ENCODE assay signal across 13 cellular contexts in the genomic region with DNA sequence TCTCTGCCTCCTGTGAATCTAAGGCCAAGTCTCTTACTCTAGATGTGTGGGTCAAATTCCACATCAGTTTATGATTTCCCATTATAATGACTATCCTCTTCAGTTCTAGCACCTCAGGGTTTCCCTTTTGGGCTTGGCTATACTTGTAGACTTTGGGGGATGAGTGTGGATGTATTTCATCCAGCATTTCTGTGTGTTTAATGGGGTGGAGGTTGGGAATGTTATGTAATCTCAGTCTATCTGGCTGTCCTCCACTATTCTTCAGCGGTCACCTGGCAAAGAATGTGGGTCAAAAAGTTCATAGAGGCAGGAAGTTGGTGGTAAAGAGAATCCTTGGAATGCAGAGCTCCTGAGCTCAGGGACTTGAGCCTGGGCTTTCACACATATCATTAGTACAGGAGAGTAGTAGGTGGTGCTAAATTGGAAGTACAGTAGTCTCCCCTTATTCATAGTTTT.
DNase-seq lines count a peak whose midpoint lies in the region; ATAC-seq and TF ChIP-seq lines count a peak whose summit lies in the region.
"Had no signal": no experiment of that assay in that cellular context is flagged by ENCODE, and none has a peak within 500 bp of the region (broad histone marks: within the 10 kb centered on the region; RNA-seq: fewer than 3 reads in every experiment).

No MANE protein-coding gene starts in this region.

- no peak; the same call in 1 of the 2 replicates for ATAC-seq in WTC11
- peak; percentile 96 for ATAC-seq in upper lobe of right lung
- no peak for ATAC-seq in HG03439 (IDR thresholded peaks at IDR 0.05; ENCODE audit: unreplicated experiment)
- ATAC-seq in GM18498 (IDR thresholded peaks at IDR 0.05; ENCODE audit: unreplicated experiment): no peak
- ATAC-seq: activated CD8-positive, alpha-beta memory T cell treated with anti-CD3 and anti-CD28 coated beads, Interleukin-2, amount 10 ng/mL, durations not matched to agents 7 days and 5 days had no signal

- peak overlapping the region; percentile 27; the same call in 1 of the 2 replicates for H3K27ac Mint-ChIP-seq in WTC11
- H3K27ac Mint-ChIP-seq: activated CD8-positive, alpha-beta memory T cell treated with anti-CD3 and anti-CD28 coated beads, Interleukin-2, amount 10 ng/mL, durations not matched to agents 7 days and 5 days; activated naive CD8-positive, alpha-beta T cell treated with anti-CD3 and anti-CD28 coated beads for 36 hours had no signal

- intact Hi-C loops in upper lobe of right lung (cut with DNase I): no loop called here

- H3K36me3 Mint-ChIP-seq in WTC11: peaks cover 41% of the 10 kb centered on the region
- H3K36me3 Mint-ChIP-seq: activated CD8-positive, alpha-beta memory T cell treated with anti-CD3 and anti-CD28 coated beads, Interleukin-2, amount 10 ng/mL, durations not matched to agents 7 days and 5 days; activated naive CD8-positive, alpha-beta T cell treated with anti-CD3 and anti-CD28 coated beads for 36 hours had no signal

- CTCF ChIA-PET in WTC11 (lab: Charles Lee): interaction anchor here (0.6 to 1.4 kb wide), 3 partner anchors 30 to 76 kb away, joined by 3 to 5 read pairs (median 4); no protein-coding TSS in a partner anchor

- H3K27ac ChIP-seq in upper lobe of right lung (no peak overlapping the region), right atrium auricular region (no peak overlapping the region)
- H3K27ac ChIP-seq: KMS-11, psoas muscle had no signal

- H3K36me3 ChIP-seq in kidney epithelial cell (ENCODE audit: control insufficient read depth, insufficient read depth, low read length): no peaks in the 10 kb centered on the region
- no peaks in the 10 kb centered on the region for H3K36me3 ChIP-seq in upper lobe of right lung
- no peaks in the 10 kb centered on the region for H3K36me3 ChIP-seq in right atrium auricular region

- no peak for TF ChIP-seq CTCF in WTC11 (IDR thresholded peaks at IDR 0.05)
- no peak for TF ChIP-seq CTCF in kidney epithelial cell (IDR thresholded peaks at IDR 0.05; ENCODE audit: insufficient read depth, low read length, poor library complexity, severe bottlenecking)
- no peak for TF ChIP-seq CTCF in upper lobe of right lung (IDR thresholded peaks at IDR 0.05)
- TF ChIP-seq CTCF in right atrium auricular region (IDR thresholded peaks at IDR 0.05): no peak

- H3K4me1 Mint-ChIP-seq in WTC11: peaks cover 14% of the 10 kb centered on the region
- H3K4me1 Mint-ChIP-seq: activated CD8-positive, alpha-beta memory T cell treated with anti-CD3 and anti-CD28 coated beads, Interleukin-2, amount 10 ng/mL, durations not matched to agents 7 days and 5 days had no signal

- H3K27me3 ChIP-seq in kidney epithelial cell (ENCODE audit: control insufficient read depth, insufficient read depth, low read length) (no peaks in the 10 kb centered on the region), upper lobe of right lung (no peaks in the 10 kb centered on the region), right atrium auricular region (no peaks in the 10 kb centered on the region)

- H3K9me3 ChIP-seq in upper lobe of right lung (no peaks in the 10 kb centered on the region), right atrium auricular region (peaks cover 0 to 13% of the 10 kb centered on the region in 2 donors)

- no peak overlapping the region for H3K4me3 Mint-ChIP-seq in WTC11
- H3K4me3 Mint-ChIP-seq: activated CD8-positive, alpha-beta memory T cell treated with anti-CD3 and anti-CD28 coated beads, Interleukin-2, amount 10 ng/mL, durations not matched to agents 7 days and 5 days; activated naive CD8-positive, alpha-beta T cell treated with anti-CD3 and anti-CD28 coated beads for 36 hours had no signal

- DNase-seq in HT1080 (ENCODE audit: low read depth) (peak; percentile 96), WTC11 (ENCODE audit: low spot score) (no peak), kidney epithelial cell (ENCODE audit: low read depth) (peak; percentile 69), upper lobe of right lung (no peak), right atrium auricular region (ENCODE audit: low spot score) (no peak)
- DNase-seq: activated CD8-positive, alpha-beta memory T cell treated with anti-CD3 and anti-CD28 coated beads, Interleukin-2, amount 10 ng/mL, durations not matched to agents 7 days and 5 days; activated naive CD8-positive, alpha-beta T cell treated with anti-CD3 and anti-CD28 coated beads for 36 hours; effector memory CD4-positive, alpha-beta T cell; NCI-H1930; psoas muscle had no signal

- peaks cover 47% of the 10 kb centered on the region for H3K9me3 Mint-ChIP-seq in WTC11
- H3K9me3 Mint-ChIP-seq: activated naive CD8-positive, alpha-beta T cell treated with anti-CD3 and anti-CD28 coated beads for 36 hours had no signal

- H3K27me3 Mint-ChIP-seq in WTC11 (ENCODE audit: low read depth): no peaks in the 10 kb centered on the region

- POLR2A ChIA-PET in WTC11 (lab: Charles Lee): no interaction called here

- H3K4me3 ChIP-seq in kidney epithelial cell (ENCODE audit: low read depth, low read length) (no peak overlapping the region), upper lobe of right lung (no peak overlapping the region), right atrium auricular region (no peak overlapping the region)
- H3K4me3 ChIP-seq: psoas muscle had no signal

- H3K4me1 ChIP-seq in upper lobe of right lung: no peaks in the 10 kb centered on the region
- peaks cover 0 to 5% of the 10 kb centered on the region in 2 donors for H3K4me1 ChIP-seq in right atrium auricular region

TF ChIP-seq in WTC11, 78 proteins besides CTCF, POLR2A, EP300 and RAD21 (continues in another document):
- TF ChIP-seq, protein P1, sequence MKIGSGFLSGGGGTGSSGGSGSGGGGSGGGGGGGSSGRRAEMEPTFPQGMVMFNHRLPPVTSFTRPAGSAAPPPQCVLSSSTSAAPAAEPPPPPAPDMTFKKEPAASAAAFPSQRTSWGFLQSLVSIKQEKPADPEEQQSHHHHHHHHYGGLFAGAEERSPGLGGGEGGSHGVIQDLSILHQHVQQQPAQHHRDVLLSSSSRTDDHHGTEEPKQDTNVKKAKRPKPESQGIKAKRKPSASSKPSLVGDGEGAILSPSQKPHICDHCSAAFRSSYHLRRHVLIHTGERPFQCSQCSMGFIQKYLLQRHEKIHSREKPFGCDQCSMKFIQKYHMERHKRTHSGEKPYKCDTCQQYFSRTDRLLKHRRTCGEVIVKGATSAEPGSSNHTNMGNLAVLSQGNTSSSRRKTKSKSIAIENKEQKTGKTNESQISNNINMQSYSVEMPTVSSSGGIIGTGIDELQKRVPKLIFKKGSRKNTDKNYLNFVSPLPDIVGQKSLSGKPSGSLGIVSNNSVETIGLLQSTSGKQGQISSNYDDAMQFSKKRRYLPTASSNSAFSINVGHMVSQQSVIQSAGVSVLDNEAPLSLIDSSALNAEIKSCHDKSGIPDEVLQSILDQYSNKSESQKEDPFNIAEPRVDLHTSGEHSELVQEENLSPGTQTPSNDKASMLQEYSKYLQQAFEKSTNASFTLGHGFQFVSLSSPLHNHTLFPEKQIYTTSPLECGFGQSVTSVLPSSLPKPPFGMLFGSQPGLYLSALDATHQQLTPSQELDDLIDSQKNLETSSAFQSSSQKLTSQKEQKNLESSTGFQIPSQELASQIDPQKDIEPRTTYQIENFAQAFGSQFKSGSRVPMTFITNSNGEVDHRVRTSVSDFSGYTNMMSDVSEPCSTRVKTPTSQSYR (CRISPR knock-in tag; IDR thresholded peaks at IDR 0.05): no peak
- TF ChIP-seq HMGA2 (CRISPR knock-in tag; IDR thresholded peaks at IDR 0.05): no peak
- no peak for TF ChIP-seq ELF4 (CRISPR knock-in tag; IDR thresholded peaks at IDR 0.05; ENCODE audit: low read depth)
- TF ChIP-seq FOXP1 (CRISPR knock-in tag; IDR thresholded peaks at IDR 0.05; ENCODE audit: borderline replicate concordance): no peak
- no peak for TF ChIP-seq ZNF263 (CRISPR knock-in tag; IDR thresholded peaks at IDR 0.05; ENCODE audit: low read depth)
- TF ChIP-seq, protein P2, sequence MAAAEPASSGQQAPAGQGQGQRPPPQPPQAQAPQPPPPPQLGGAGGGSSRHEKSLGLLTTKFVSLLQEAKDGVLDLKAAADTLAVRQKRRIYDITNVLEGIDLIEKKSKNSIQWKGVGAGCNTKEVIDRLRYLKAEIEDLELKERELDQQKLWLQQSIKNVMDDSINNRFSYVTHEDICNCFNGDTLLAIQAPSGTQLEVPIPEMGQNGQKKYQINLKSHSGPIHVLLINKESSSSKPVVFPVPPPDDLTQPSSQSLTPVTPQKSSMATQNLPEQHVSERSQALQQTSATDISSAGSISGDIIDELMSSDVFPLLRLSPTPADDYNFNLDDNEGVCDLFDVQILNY (CRISPR knock-in tag; IDR thresholded peaks at IDR 0.05): no peak
- TF ChIP-seq, protein P3, sequence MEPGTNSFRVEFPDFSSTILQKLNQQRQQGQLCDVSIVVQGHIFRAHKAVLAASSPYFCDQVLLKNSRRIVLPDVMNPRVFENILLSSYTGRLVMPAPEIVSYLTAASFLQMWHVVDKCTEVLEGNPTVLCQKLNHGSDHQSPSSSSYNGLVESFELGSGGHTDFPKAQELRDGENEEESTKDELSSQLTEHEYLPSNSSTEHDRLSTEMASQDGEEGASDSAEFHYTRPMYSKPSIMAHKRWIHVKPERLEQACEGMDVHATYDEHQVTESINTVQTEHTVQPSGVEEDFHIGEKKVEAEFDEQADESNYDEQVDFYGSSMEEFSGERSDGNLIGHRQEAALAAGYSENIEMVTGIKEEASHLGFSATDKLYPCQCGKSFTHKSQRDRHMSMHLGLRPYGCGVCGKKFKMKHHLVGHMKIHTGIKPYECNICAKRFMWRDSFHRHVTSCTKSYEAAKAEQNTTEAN (CRISPR knock-in tag; IDR thresholded peaks at IDR 0.05): no peak

Comparison
In these comparisons a context has a peak if more than half of its experiments do, and no peak if none do; other contexts are left out.
1. DNase-seq: peak in HT1080 (single experiment) and kidney epithelial cell (single experiment); none in WTC11 (single experiment), upper lobe of right lung (single experiment) and right atrium auricular region (single experiment).